In genomic region chr1:201925961-201926585, GRCh38 we compare ENCODE assay signal across 21 cellular contexts. TPM values are rescaled to one million over a fixed set of nuclear protein-coding genes. Genes with fewer than 3 reads are reported as not detected.
DNase-seq lines count a peak whose midpoint lies in the region; ATAC-seq and TF ChIP-seq lines count a peak whose summit lies in the region.
"Had no signal": no experiment of that assay in that cellular context is flagged by ENCODE, and none has a peak within 500 bp of the region (broad histone marks: within the 10 kb centered on the region; RNA-seq: fewer than 3 reads in every experiment).

No MANE protein-coding gene starts in this region.

- H3K9me3 ChIP-seq in left ventricle myocardium inferior (replicated peaks) (no peaks in the 10 kb centered on the region), colonic mucosa (no peaks in the 10 kb centered on the region), uterus (no peaks in the 10 kb centered on the region)

- no peak for TF ChIP-seq CTCF in left ventricle myocardium inferior (IDR thresholded peaks at IDR 0.05; ENCODE audit: borderline replicate concordance)
- TF ChIP-seq CTCF in colonic mucosa (IDR thresholded peaks at IDR 0.05) = no peak
- TF ChIP-seq CTCF in nephron (IDR thresholded peaks at IDR 0.05; ENCODE audit: unreplicated experiment in 3 of 3) = no peak
- TF ChIP-seq CTCF in uterus (IDR thresholded peaks at IDR 0.05) = no peak

- H3K27ac ChIP-seq in left ventricle myocardium inferior (replicated peaks) = peak overlapping the region; percentile 54
- H3K27ac ChIP-seq in colonic mucosa = peak overlapping the region; percentile 17
- H3K27ac ChIP-seq in uterus = peak overlapping the region; percentile 75 to 78
- H3K27ac ChIP-seq: PC-9, skin epidermis had no signal

- no peaks in the 10 kb centered on the region for H3K9me3 Mint-ChIP-seq in nephron
- H3K9me3 Mint-ChIP-seq: activated CD4-positive, alpha-beta memory T cell treated with anti-CD3 and anti-CD28 coated beads, Interleukin-2, amount 10 ng/mL, durations not matched to agents 7 days and 5 days had no signal

- H3K4me3 ChIP-seq in left ventricle myocardium inferior (no peak overlapping the region), colonic mucosa (no peak overlapping the region), uterus (no peak overlapping the region)
- H3K4me3 ChIP-seq: heart right ventricle, PC-9, skin epidermis had no signal

- ATAC-seq in Right ventricle myocardium inferior = no peak
- ATAC-seq in GM18505 (IDR thresholded peaks at IDR 0.05; ENCODE audit: unreplicated experiment) = no peak

- H3K4me3 Mint-ChIP-seq in nephron = no peak overlapping the region
- H3K4me3 Mint-ChIP-seq: activated CD4-positive, alpha-beta memory T cell treated with anti-CD3 and anti-CD28 coated beads, Interleukin-2, amount 10 ng/mL, durations not matched to agents 7 days and 5 days; activated naive CD8-positive, alpha-beta T cell; mesothelial cell of epicardium had no signal

- TF ChIP-seq POLR2A in uterus (IDR thresholded peaks at IDR 0.05) (no peak), GM18505 (IDR thresholded peaks at IDR 0.05; ENCODE audit: borderline replicate concordance, extremely low read depth, insufficient read depth, insufficient read length) (no peak)

- H3K36me3 ChIP-seq in left ventricle myocardium inferior (no peaks in the 10 kb centered on the region), colonic mucosa (no peaks in the 10 kb centered on the region), uterus (no peaks in the 10 kb centered on the region)
- H3K36me3 ChIP-seq: heart right ventricle had no signal

- H3K9ac ChIP-seq in colonic mucosa (ENCODE audit: low read depth in 2 of 2, low read length in 2 of 2) = no peak overlapping the region

- intact Hi-C loops in left ventricle myocardium inferior (cut with micrococcal nuclease) = no loop called here
- intact Hi-C loops in Right ventricle myocardium inferior (cut with DNase I) = no loop called here
- intact Hi-C loops in colonic mucosa (cut with DNase I) = no loop called here
- intact Hi-C loops in uterus (cut with DNase I; ENCODE audit: low total_unique reads) = no loop called here

- no peaks in the 10 kb centered on the region for H3K27me3 ChIP-seq in left ventricle myocardium inferior (ENCODE audit: low read depth)
- H3K27me3 ChIP-seq in colonic mucosa = no peaks in the 10 kb centered on the region
- H3K27me3 ChIP-seq in uterus = no peaks in the 10 kb centered on the region
- H3K27me3 ChIP-seq: heart right ventricle had no signal

- peak overlapping the region; percentile 57 to 84 (median 77) for H3K27ac Mint-ChIP-seq in nephron
- H3K27ac Mint-ChIP-seq: activated CD4-positive, alpha-beta memory T cell treated with anti-CD3 and anti-CD28 coated beads, Interleukin-2, amount 10 ng/mL, durations not matched to agents 7 days and 5 days; activated naive CD8-positive, alpha-beta T cell; mesothelial cell of epicardium had no signal

- DNase-seq in left ventricle myocardium inferior (no peak), Right ventricle myocardium inferior (ENCODE audit: missing footprints) (no peak), colonic mucosa (no peak), uterus (peak in 1 of 2 donors; percentile 27), AG20443 (ENCODE audit: low spot score) (no peak), HK-2 (ENCODE audit: unreplicated experiment) (no peak)
- DNase-seq: activated CD4-positive, alpha-beta memory T cell treated with anti-CD3 and anti-CD28 coated beads, Interleukin-2, amount 10 ng/mL, durations not matched to agents 7 days and 5 days; activated T-cell treated with anti-CD3 and anti-CD28 coated beads, Interleukin-2, amount 50 U/mL, for 48 hours; C1 segment of cervical spinal cord; DMS53; heart right ventricle; NCI-H1436; occipital lobe; PC-9 had no signal

- H3K27me3 Mint-ChIP-seq in nephron (ENCODE audit: low read depth) = peaks cover 8% of the 10 kb centered on the region

- peaks cover 13% of the 10 kb centered on the region for H3K4me1 Mint-ChIP-seq in nephron
- H3K4me1 Mint-ChIP-seq: activated CD4-positive, alpha-beta memory T cell treated with anti-CD3 and anti-CD28 coated beads, Interleukin-2, amount 10 ng/mL, durations not matched to agents 7 days and 5 days had no signal

- H3K4me1 ChIP-seq in left ventricle myocardium inferior = no peaks in the 10 kb centered on the region
- no peaks in the 10 kb centered on the region for H3K4me1 ChIP-seq in colonic mucosa
- peaks cover 0 to 13% of the 10 kb centered on the region in 2 donors for H3K4me1 ChIP-seq in uterus

- H3K36me3 Mint-ChIP-seq in nephron (ENCODE audit: low read depth) = no peaks in the 10 kb centered on the region

RNA-seq across cellular contexts. Expression of gene LMOD1, which starts 20.3 kb away (rescaled TPM):
- total RNA-seq in left ventricle myocardium inferior (9.2 TPM), Right ventricle myocardium inferior (10.8 TPM), colonic mucosa (10 to 100 TPM in 1 of 2 donors, 1 to 10 TPM in 1; 7.6 to 64.5 TPM), uterus (100 to 1,000 TPM in 3 of 4 donors, 10 to 100 TPM in 1; 38.9 to 377 (median 147) TPM)
- total RNA-seq: A172; activated CD4-positive, alpha-beta memory T cell treated with anti-CD3 and anti-CD28 coated beads, Interleukin-2, amount 10 ng/mL, durations not matched to agents 7 days and 5 days; NCI-H460 had no signal

RNA-seq across cellular contexts. Expression of gene TIMM17A, which starts 29.2 kb away (rescaled TPM):
- total RNA-seq in left ventricle myocardium inferior (87.5 TPM), Right ventricle myocardium inferior (83.6 TPM), colonic mucosa (10 to 100 TPM; 63.4 to 84.7 TPM), uterus (10 to 100 TPM; 18.7 to 34.9 (median 29.7) TPM)

RNA-seq across cellular contexts. Expression of gene SHISA4, which starts 37.4 kb away (rescaled TPM):
- total RNA-seq in left ventricle myocardium inferior (191 TPM), Right ventricle myocardium inferior (159 TPM), colonic mucosa (1 to 10 TPM; 2.0 to 3.9 TPM), uterus (10 to 100 TPM in 2 of 4 donors, 1 to 10 TPM in 2; 2.1 to 52.8 (median 12.0) TPM)

RNA-seq across cellular contexts. Expression of gene RNPEP, which starts 56.4 kb away (rescaled TPM):
- total RNA-seq in left ventricle myocardium inferior (16.6 TPM), Right ventricle myocardium inferior (18.7 TPM), colonic mucosa (100 to 1,000 TPM; 142 to 147 TPM), uterus (10 to 100 TPM; 17.9 to 64.8 (median 41.7) TPM)

Comparison
In these comparisons a context has a peak if more than half of its experiments do, and no peak if none do; other contexts are left out.
1. H3K27ac ChIP-seq: peak in every context shown above with its lines; median percentile 76 in uterus; 54 in left ventricle myocardium inferior; 17 in colonic mucosa.